ENCODE assay signal across 13 cellular contexts in the genomic region with DNA sequence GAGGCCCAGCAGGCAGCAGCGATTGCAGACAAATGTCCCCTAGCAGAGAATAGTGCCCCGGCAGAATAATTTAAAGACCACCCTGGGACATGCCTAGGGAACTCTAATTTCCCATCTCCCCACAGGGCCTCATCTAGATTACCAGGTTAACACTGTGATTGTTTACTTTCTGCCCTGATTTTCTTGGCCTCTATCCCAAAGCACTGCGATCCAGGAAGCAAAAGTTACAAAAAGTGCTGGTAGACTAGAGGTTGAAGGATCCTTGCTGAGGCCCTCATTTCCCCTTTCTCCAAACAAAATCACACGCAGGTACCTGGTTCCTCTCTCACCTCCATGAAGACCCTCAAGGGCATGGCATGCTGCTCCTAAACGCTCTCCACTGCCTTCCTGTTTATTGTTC.
DNase-seq lines count a peak whose midpoint lies in the region; ATAC-seq and TF ChIP-seq lines count a peak whose summit lies in the region.
"Had no signal": no experiment of that assay in that cellular context is flagged by ENCODE, and none has a peak within 500 bp of the region (broad histone marks: within the 10 kb centered on the region; RNA-seq: fewer than 3 reads in every experiment).

No MANE protein-coding gene starts in this region.

- H3K4me3 ChIP-seq in body of pancreas, result no peak overlapping the region
- H3K4me3 ChIP-seq: K562, suprapubic skin had no signal

- no peaks in the 10 kb centered on the region for H3K27me3 ChIP-seq in body of pancreas
- H3K27me3 ChIP-seq: suprapubic skin had no signal

- TF ChIP-seq CTCF in body of pancreas (IDR thresholded peaks at IDR 0.05), result no peak

- intact Hi-C loops in body of pancreas (cut with DNase I), result no loop called here

- TF ChIP-seq POLR2A in body of pancreas (IDR thresholded peaks at IDR 0.05), result no peak

- no peaks in the 10 kb centered on the region for H3K9me3 ChIP-seq in body of pancreas
- H3K9me3 ChIP-seq: suprapubic skin had no signal

- DNase-seq in COR-L47 (lab: John Stamatoyannopoulos, UW) (peak; percentile 8), Daoy (ENCODE audit: low read depth) (peak; percentile 17), body of pancreas (peak in 2 of 4 donors; percentile 14 to 16), mucosa of gallbladder (ENCODE audit: low spot score) (peak; percentile 37), NCI-H2107 (lab: John Stamatoyannopoulos, UW) (no peak), mesenteric fat pad (ENCODE audit: low spot score) (no peak)
- DNase-seq: activated CD4-positive, alpha-beta T cell treated with anti-CD3 and anti-CD28 coated beads for 1 hour; activated naive CD8-positive, alpha-beta T cell treated with anti-CD3 and anti-CD28 coated beads for 36 hours; hypothalamus; retina had no signal

- ATAC-seq in body of pancreas, result peak; percentile 27
- ATAC-seq in HG02588 (IDR thresholded peaks at IDR 0.05; ENCODE audit: unreplicated experiment), result no peak
- ATAC-seq: K562 had no signal

- peaks cover 13% of the 10 kb centered on the region for H3K4me1 ChIP-seq in body of pancreas

- peak overlapping the region in 2 of 4 donors; percentile 44 to 53 for H3K27ac ChIP-seq in body of pancreas
- H3K27ac ChIP-seq: suprapubic skin had no signal

- no peaks in the 10 kb centered on the region for H3K36me3 ChIP-seq in body of pancreas (replicated peaks in 1 of 2; ENCODE audit: insufficient read depth in 1 of 2, low read depth in 2 of 2)
- H3K36me3 ChIP-seq: suprapubic skin had no signal

- WGBS in body of pancreas, 2 donors, result 15 to 29% methylated on average over 5 of the region's 5 CpGs

Comparison
In these comparisons a context has a peak if more than half of its experiments do, and no peak if none do; other contexts are left out.
1. DNase-seq: peak in COR-L47 (single experiment), Daoy (single experiment) and mucosa of gallbladder (single experiment); none in NCI-H2107 (single experiment) and mesenteric fat pad (single experiment).